In the genomic region with DNA sequence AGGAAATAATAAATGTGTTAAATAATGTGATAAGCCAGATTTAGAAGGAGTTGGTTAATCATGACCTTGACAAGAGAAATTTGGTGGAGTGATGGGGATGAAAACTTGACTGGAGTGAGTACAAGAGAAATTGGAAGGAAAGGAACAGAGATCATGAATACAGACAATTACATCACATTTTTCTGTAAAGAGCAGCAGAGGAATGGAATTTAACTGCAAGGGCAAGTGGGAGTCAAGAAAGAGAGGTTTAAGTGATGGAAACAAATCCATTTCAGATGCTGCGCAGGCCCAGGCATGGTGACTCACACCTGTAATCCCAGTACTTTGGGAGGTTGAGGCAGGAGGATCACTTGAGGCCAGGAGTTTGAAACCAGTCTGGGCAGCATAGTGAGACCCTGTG, we compare ENCODE assay signal across 22 cellular contexts.
"Had no signal": no experiment of that assay in that cellular context is flagged by ENCODE, and none has a peak within 500 bp of the region (broad histone marks: within the 10 kb centered on the region; RNA-seq: fewer than 3 reads in every experiment).

No MANE protein-coding gene starts in this region.

- H3K4me3 ChIP-seq: MG63 had no signal

- H3K9me3 Mint-ChIP-seq: activated B cell treated with CpG ODN at 0.5 μM for 24 hours; activated CD4-positive, alpha-beta memory T cell treated with anti-CD3 and anti-CD28 coated beads, Interleukin-2, amount 10 ng/mL, durations not matched to agents 7 days and 5 days; activated naive CD4-positive, alpha-beta T cell treated with anti-CD3 and anti-CD28 coated beads for 36 hours; activated T-helper 17 cell treated with anti-CD3 and anti-CD28 coated beads, Interleukin-2, amount 50 U/mL, for 72 hours; brain; central memory CD8-positive, alpha-beta T cell; T-helper 1 cell treated with Interleukin-12 subunit alpha and Interleukin-12 subunit beta and Interleukin-4 antibody, amounts not matched to agents 30 μg/mL and 1 μg/mL, for 36 hours had no signal

- H3K4me3 Mint-ChIP-seq: activated B cell treated with CpG ODN at 0.5 μM for 24 hours; activated CD4-positive, alpha-beta memory T cell treated with anti-CD3 and anti-CD28 coated beads, Interleukin-2, amount 10 ng/mL, durations not matched to agents 7 days and 5 days; activated naive CD4-positive, alpha-beta T cell treated with anti-CD3 and anti-CD28 coated beads for 36 hours; activated naive CD8-positive, alpha-beta T cell; activated T-helper 17 cell treated with anti-CD3 and anti-CD28 coated beads, Interleukin-2, amount 50 U/mL, for 72 hours; brain; central memory CD8-positive, alpha-beta T cell; T-helper 1 cell treated with Interleukin-12 subunit alpha and Interleukin-12 subunit beta and Interleukin-4 antibody, amounts not matched to agents 30 μg/mL and 1 μg/mL, for 36 hours had no signal

- H3K27ac Mint-ChIP-seq: activated B cell treated with CpG ODN at 0.5 μM for 24 hours; activated CD4-positive, alpha-beta memory T cell treated with anti-CD3 and anti-CD28 coated beads, Interleukin-2, amount 10 ng/mL, durations not matched to agents 7 days and 5 days; activated naive CD4-positive, alpha-beta T cell treated with anti-CD3 and anti-CD28 coated beads for 36 hours; activated naive CD8-positive, alpha-beta T cell; activated T-helper 17 cell treated with anti-CD3 and anti-CD28 coated beads, Interleukin-2, amount 50 U/mL, for 72 hours; T-helper 1 cell treated with Interleukin-12 subunit alpha and Interleukin-12 subunit beta and Interleukin-4 antibody, amounts not matched to agents 30 μg/mL and 1 μg/mL, for 36 hours had no signal

- H3K4me1 Mint-ChIP-seq: activated CD4-positive, alpha-beta memory T cell treated with anti-CD3 and anti-CD28 coated beads, Interleukin-2, amount 10 ng/mL, durations not matched to agents 7 days and 5 days; activated T-helper 17 cell treated with anti-CD3 and anti-CD28 coated beads, Interleukin-2, amount 50 U/mL, for 72 hours; brain; central memory CD8-positive, alpha-beta T cell had no signal

- DNase-seq: activated B cell treated with CpG ODN at 0.5 μM for 24 hours; activated CD4-positive, alpha-beta memory T cell treated with anti-CD3 and anti-CD28 coated beads, Interleukin-2, amount 10 ng/mL, durations not matched to agents 7 days and 5 days; activated CD4-positive, alpha-beta T cell treated with anti-CD3 and anti-CD28 coated beads, Interleukin-2, amount 50 U/mL, for 1 hour; activated gamma-delta T cell; activated naive CD4-positive, alpha-beta T cell treated with anti-CD3 and anti-CD28 coated beads for 36 hours; activated T-cell treated with anti-CD3 and anti-CD28 coated beads for 4 hours; activated T-cell treated with anti-CD3 and anti-CD28 coated beads, Interleukin-2, amount 50 U/mL, for 48 hours; anterior cingulate cortex; MG63; NCI-H1105; NCI-H1436 treated with DMSO at 0.1 percent for 48 hours; NCI-H187 treated with DMSO at 0.1 percent for 48 hours; NCI-H2081 treated with DMSO at 0.1 percent for 48 hours; NCI-H526 treated with DMSO at 0.1 percent for 48 hours; NCI-H82; RPMI8226 had no signal

- H3K27me3 Mint-ChIP-seq: activated B cell treated with CpG ODN at 0.5 μM for 24 hours; activated CD4-positive, alpha-beta memory T cell treated with anti-CD3 and anti-CD28 coated beads, Interleukin-2, amount 10 ng/mL, durations not matched to agents 7 days and 5 days; activated naive CD8-positive, alpha-beta T cell; activated T-helper 17 cell treated with anti-CD3 and anti-CD28 coated beads, Interleukin-2, amount 50 U/mL, for 72 hours; brain; central memory CD8-positive, alpha-beta T cell had no signal

- H3K9me3 ChIP-seq: MG63 had no signal

- H3K36me3 ChIP-seq: MG63 had no signal

- ATAC-seq: activated T-helper 17 cell treated with anti-CD3 and anti-CD28 coated beads, Interleukin-2, amount 50 U/mL, for 72 hours; Right ventricle myocardium inferior had no signal

- H3K27me3 ChIP-seq: MG63 had no signal
